Comparison of ENCODE assay signal across 13 cellular contexts in genomic region chr15:92949604-92950249, GRCh38. TPM values are rescaled to one million over a fixed set of nuclear protein-coding genes. Genes with fewer than 3 reads are reported as not detected.
DNase-seq lines count a peak whose midpoint lies in the region; ATAC-seq and TF ChIP-seq lines count a peak whose summit lies in the region.
"Had no signal": no experiment of that assay in that cellular context is flagged by ENCODE, and none has a peak within 500 bp of the region (broad histone marks: within the 10 kb centered on the region; RNA-seq: fewer than 3 reads in every experiment).

No MANE protein-coding gene starts in this region.

- H3K27me3 Mint-ChIP-seq in activated T-cell treated with anti-CD3 and anti-CD28 coated beads, Interleukin-2, amount 50 U/mL, for 24 hours: no peaks in the 10 kb centered on the region
- H3K27me3 Mint-ChIP-seq: B cell had no signal

- H3K9me3 ChIP-seq in psoas muscle (peaks cover 17% of the 10 kb centered on the region), heart left ventricle (peaks cover 0 to 35% (median 24%) of the 10 kb centered on the region in 12 donors)

- no peak for TF ChIP-seq POLR2A in heart left ventricle (IDR thresholded peaks at IDR 0.05)

- H3K27me3 ChIP-seq in psoas muscle (ENCODE audit: insufficient read depth in 3 of 3, low read length in 2 of 3) (no peaks in the 10 kb centered on the region), heart left ventricle (no peaks in the 10 kb centered on the region)
- H3K27me3 ChIP-seq: heart right ventricle had no signal

- TF ChIP-seq CTCF in epithelial cell of esophagus (IDR thresholded peaks at IDR 0.05; ENCODE audit: insufficient read depth, low read depth, low read length, missing control alignments): no peak
- TF ChIP-seq CTCF in psoas muscle (IDR thresholded peaks at IDR 0.05): no peak
- TF ChIP-seq CTCF in heart left ventricle (IDR thresholded peaks at IDR 0.05): no peak

- H3K36me3 Mint-ChIP-seq in activated T-cell treated with anti-CD3 and anti-CD28 coated beads, Interleukin-2, amount 50 U/mL, for 24 hours (ENCODE audit: low read depth): peaks cover 100% of the 10 kb centered on the region

- no peak for DNase-seq in activated T-cell treated with anti-CD3 and anti-CD28 coated beads, Interleukin-2, amount 50 U/mL, for 24 hours
- DNase-seq in activated T-cell treated with anti-CD3 and anti-CD28 coated beads, Interleukin-2, amount 50 U/mL, for 1 hour: no peak
- DNase-seq in NCI-H748 (lab: John Stamatoyannopoulos, UW; ENCODE audit: unreplicated experiment): peak; percentile 34
- peak; percentile 81 for DNase-seq in epithelial cell of esophagus (ENCODE audit: low read depth)
- DNase-seq in psoas muscle: no peak
- no peak for DNase-seq in nucleus accumbens (lab: John Stamatoyannopoulos, UW)
- DNase-seq in heart left ventricle: no peak
- DNase-seq in UCSD-AML1 (lab: John Stamatoyannopoulos, UW; ENCODE audit: unreplicated experiment): no peak
- DNase-seq: heart right ventricle, NCI-H1436, T-helper 9 cell had no signal

- H3K4me3 Mint-ChIP-seq in activated T-cell treated with anti-CD3 and anti-CD28 coated beads, Interleukin-2, amount 50 U/mL, for 24 hours: no peak overlapping the region
- H3K4me3 Mint-ChIP-seq: B cell had no signal

- H3K9me3 Mint-ChIP-seq in activated T-cell treated with anti-CD3 and anti-CD28 coated beads, Interleukin-2, amount 50 U/mL, for 24 hours: peaks cover 31% of the 10 kb centered on the region

- 94 to 97% (median 97%) methylated on average over 10 of the region's 10 CpGs for WGBS in psoas muscle, 3 donors
- WGBS in heart left ventricle, 4 donors: 96% methylated on average over 10 of the region's 10 CpGs

- H3K36me3 ChIP-seq in psoas muscle (ENCODE audit: insufficient read depth in 1 of 2, low read depth in 1 of 2) (peaks cover 28 to 97% of the 10 kb centered on the region in 2 donors), heart left ventricle (peaks cover 36 to 100% (median 100%) of the 10 kb centered on the region in 9 donors)

- H3K4me3 ChIP-seq in epithelial cell of esophagus (ENCODE audit: low read length) (no peak overlapping the region), psoas muscle (no peak overlapping the region), heart left ventricle (no peak overlapping the region)
- H3K4me3 ChIP-seq: heart right ventricle, skin epidermis had no signal

- ATAC-seq in psoas muscle (no peak), heart left ventricle (no peak)
- ATAC-seq: heart right ventricle had no signal

- H3K4me1 ChIP-seq in psoas muscle (peaks cover 12% of the 10 kb centered on the region), heart left ventricle (peaks cover 0 to 11% (median 0%) of the 10 kb centered on the region in 12 donors)

- peaks cover 9% of the 10 kb centered on the region for H3K4me1 Mint-ChIP-seq in activated T-cell treated with anti-CD3 and anti-CD28 coated beads, Interleukin-2, amount 50 U/mL, for 24 hours (ENCODE audit: low read depth)
- H3K4me1 Mint-ChIP-seq: B cell had no signal

- H3K27ac ChIP-seq in psoas muscle (peak overlapping the region; percentile 47), heart left ventricle (no peak overlapping the region)
- H3K27ac ChIP-seq: heart right ventricle, skin epidermis had no signal

- H3K27ac Mint-ChIP-seq in activated T-cell treated with anti-CD3 and anti-CD28 coated beads, Interleukin-2, amount 50 U/mL, for 24 hours: peak overlapping the region; percentile 38
- H3K27ac Mint-ChIP-seq: B cell had no signal

- intact Hi-C loops in psoas muscle (cut with DNase I) (loop anchor here (10.0 kb wide), 2 partner anchors 45 to 65 kb away; no protein-coding TSS in a partner anchor), heart left ventricle (cut with DNase I) (no loop called here)

RNA-seq across cellular contexts. Expression of gene CHD2, which starts 49.6 kb away (rescaled TPM):
- total RNA-seq in psoas muscle: 10 to 100 TPM; 40.9 to 53.0 (median 49.4) TPM
- 10 to 100 TPM; 11.1 to 37.5 (median 12.9) TPM for polyA plus RNA-seq in psoas muscle
- 10 to 100 TPM; 28.3 to 76.8 (median 46.4) TPM for total RNA-seq in heart left ventricle
- 10 to 100 TPM; 23.1 to 28.7 TPM for polyA plus RNA-seq in heart left ventricle

Comparison
In these comparisons a context has a peak if more than half of its experiments do, and no peak if none do; other contexts are left out.
1. DNase-seq: peak in NCI-H748 (single experiment) and epithelial cell of esophagus (single experiment); none in activated T-cell treated with anti-CD3 and anti-CD28 coated beads, Interleukin-2, amount 50 U/mL, for 24 hours (single experiment), activated T-cell treated with anti-CD3 and anti-CD28 coated beads, Interleukin-2, amount 50 U/mL, for 1 hour (single experiment), psoas muscle (0 of 2), nucleus accumbens (0 of 56), heart left ventricle (0 of 5) and UCSD-AML1 (single experiment).
2. intact Hi-C loops: an anchor here in psoas muscle (10.0 kb wide); none called in heart left ventricle.